Comparison of ENCODE assay signal across 21 cellular contexts in the genomic region with DNA sequence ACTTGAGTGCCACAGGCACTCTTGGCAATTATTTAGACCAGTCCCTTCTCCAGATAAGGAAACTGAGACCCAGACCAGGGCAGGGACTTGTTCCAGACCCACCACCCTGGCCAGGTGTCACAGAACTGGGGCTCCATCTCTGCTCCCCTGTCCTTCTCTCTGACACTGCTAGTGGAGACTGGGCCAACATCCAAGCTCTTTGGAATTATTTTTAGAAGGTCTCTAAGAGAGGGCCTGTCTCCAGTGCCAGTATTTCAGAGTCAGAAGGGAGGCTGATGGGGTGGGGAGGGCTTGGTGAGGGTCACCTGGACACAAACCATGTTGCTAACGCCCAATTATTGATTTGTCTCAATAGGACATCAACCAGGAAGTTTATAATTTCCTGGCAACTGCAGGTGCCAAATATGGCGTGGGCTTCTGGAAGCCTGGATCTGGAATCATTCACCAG. TPM values are rescaled to one million over a fixed set of nuclear protein-coding genes. Genes with fewer than 3 reads are reported as not detected.
DNase-seq lines count a peak whose midpoint lies in the region; ATAC-seq and TF ChIP-seq lines count a peak whose summit lies in the region.
"Had no signal": no experiment of that assay in that cellular context is flagged by ENCODE, and none has a peak within 500 bp of the region (broad histone marks: within the 10 kb centered on the region; RNA-seq: fewer than 3 reads in every experiment).

No MANE protein-coding gene starts in this region.

- no peak overlapping the region for H3K4ac ChIP-seq in neuronal stem cell (ENCODE audit: low read length)

- H2BK12ac ChIP-seq in neuronal stem cell (ENCODE audit: low read length) = no peak overlapping the region

- DNase-seq in NCI-H2029 treated with DMSO at 0.1 percent for 48 hours (lab: John Stamatoyannopoulos, UW) (peak; percentile 6), Right ventricle myocardium superior (no peak), neuronal stem cell (ENCODE audit: low spot score) (no peak), islet precursor cell (no peak), activated gamma-delta T cell (lab: John Stamatoyannopoulos, UW) (no peak), NCI-H2227 treated with DMSO at 0.1 percent for 48 hours (lab: John Stamatoyannopoulos, UW) (no peak)
- no peak for DNase-seq in activated naive CD4-positive, alpha-beta T cell treated with anti-CD3 and anti-CD28 coated beads, Interleukin-2, amount 50 U/mL, for 72 hours (ENCODE audit: low spot score in 2 of 2)
- DNase-seq: activated CD4-positive, CD25-positive, alpha-beta regulatory T cell treated with anti-CD3 and anti-CD28 coated beads, Interleukin-2, amount 50 U/mL, for 72 hours; activated effector memory CD4-positive, alpha-beta T cell treated with Interleukin-2 at 50 U/mL for 16 hours; Caco-2; effector memory CD4-positive, alpha-beta T cell; GM23248; left lung; naive thymus-derived CD4-positive, alpha-beta T cell; NCI-H1436 treated with DMSO at 0.1 percent for 48 hours; NCI-H524; SJCRH30; stimulated activated CD4-positive, alpha-beta T cell treated with anti-CD3 and anti-CD28 coated beads, Interleukin-15, amount 100 ng/mL, for 24 hours; stimulated activated naive CD8-positive, alpha-beta T cell treated with anti-CD3 and anti-CD28 coated beads, Interleukin-15, amount 100 ng/mL, for 72 hours had no signal

- H2AK5ac ChIP-seq in neuronal stem cell (ENCODE audit: low read depth, low read length) = peak overlapping the region; percentile 11

- no peak for TF ChIP-seq CTCF in 22Rv1 (IDR thresholded peaks at IDR 0.05)

- no peaks in the 10 kb centered on the region for H3K36me3 Mint-ChIP-seq in activated naive CD4-positive, alpha-beta T cell treated with anti-CD3 and anti-CD28 coated beads, Interleukin-2, amount 50 U/mL, for 72 hours

- H3K9ac ChIP-seq in neuronal stem cell (ENCODE audit: low read depth, low read length, poor library complexity) = no peak overlapping the region
- H3K9ac ChIP-seq: GM23248 had no signal

- no peak overlapping the region for H2AFZ ChIP-seq in neuronal stem cell (ENCODE audit: low read length)
- H2AFZ ChIP-seq: GM23248 had no signal

- no peak overlapping the region for H3K4me2 ChIP-seq in neuronal stem cell (ENCODE audit: insufficient read depth, low read length, poor library complexity, severe bottlenecking)

- H2BK15ac ChIP-seq in neuronal stem cell (ENCODE audit: low read length) = no peak overlapping the region

- H3K27me3 ChIP-seq in neuronal stem cell (ENCODE audit: control insufficient read depth in 3 of 3, insufficient read depth in 3 of 3, low read depth in 1 of 3, low read length in 3 of 3) = no peaks in the 10 kb centered on the region
- H3K27me3 ChIP-seq: left lung, SJCRH30 had no signal

- ATAC-seq in Right ventricle myocardium superior (ENCODE audit: poor library complexity) = peak; percentile 66
- no peak for ATAC-seq in activated naive CD4-positive, alpha-beta T cell treated with anti-CD3 and anti-CD28 coated beads, Interleukin-2, amount 50 U/mL, for 72 hours
- ATAC-seq: left lung; naive thymus-derived CD4-positive, alpha-beta T cell; stimulated activated naive CD8-positive, alpha-beta T cell treated with anti-CD3 and anti-CD28 coated beads, Interleukin-15, amount 100 ng/mL, for 72 hours had no signal

- peaks cover 4 to 17% of the 10 kb centered on the region in 2 donors for H3K4me1 ChIP-seq in neuronal stem cell (ENCODE audit: control insufficient read depth in 2 of 2, insufficient read depth in 1 of 2, low read depth in 1 of 2, low read length in 2 of 2)
- H3K4me1 ChIP-seq: Caco-2 had no signal

- H3K79me1 ChIP-seq in neuronal stem cell (ENCODE audit: low read depth, low read length) = no peaks in the 10 kb centered on the region

- H3K14ac ChIP-seq in neuronal stem cell (ENCODE audit: low read length) = no peak overlapping the region

- no peak overlapping the region for H2BK5ac ChIP-seq in neuronal stem cell (ENCODE audit: low read length)

- WGBS in neuronal stem cell (ENCODE audit: extremely low coverage in 2 of 2, insufficient read length in 2 of 2, insufficient replicate concordance in 1 of 2), 2 donors = no CpG with 5 or more reads among the region's 2 CpGs

- H4K8ac ChIP-seq in neuronal stem cell (ENCODE audit: low read depth, low read length) = no peak overlapping the region

- H3K36me3 ChIP-seq in neuronal stem cell (replicated peaks in 1 of 2; ENCODE audit: control insufficient read depth in 2 of 2, insufficient read depth in 2 of 2, low read length in 2 of 2) = peaks cover 40 to 85% of the 10 kb centered on the region in 2 donors

- H4K91ac ChIP-seq in neuronal stem cell (ENCODE audit: low read depth, low read length, poor library complexity) = no peak overlapping the region

- intact Hi-C loops in Right ventricle myocardium superior (cut with DNase I) = no loop called here

- no peak overlapping the region for H3K4me3 ChIP-seq in neuronal stem cell (ENCODE audit: low read length in 2 of 2)
- H3K4me3 ChIP-seq: GM23248, left lung, SJCRH30 had no signal

- H3K18ac ChIP-seq in neuronal stem cell (ENCODE audit: low read length) = no peak overlapping the region

- no peak overlapping the region for H2BK120ac ChIP-seq in neuronal stem cell (ENCODE audit: low read depth, low read length)

- H3K27ac ChIP-seq in 22Rv1 = peak overlapping the region; percentile 89
- peak overlapping the region; percentile 33 for H3K27ac ChIP-seq in neuronal stem cell (replicated peaks; ENCODE audit: low read length)
- H3K27ac ChIP-seq: GM23248, left lung, SJCRH30 had no signal

- H3K23ac ChIP-seq in neuronal stem cell (ENCODE audit: low read depth, low read length, poor library complexity) = no peak overlapping the region

- no peaks in the 10 kb centered on the region for H3K9me3 ChIP-seq in neuronal stem cell (replicated peaks in 1 of 2; ENCODE audit: control insufficient read depth in 2 of 2, insufficient read depth in 1 of 2, low read depth in 1 of 2, low read length in 2 of 2)
- H3K9me3 ChIP-seq: Caco-2, left lung, SJCRH30 had no signal

- peak overlapping the region in 1 of 2 donors; percentile 36 for H3K27ac Mint-ChIP-seq in activated naive CD4-positive, alpha-beta T cell treated with anti-CD3 and anti-CD28 coated beads, Interleukin-2, amount 50 U/mL, for 72 hours
- H3K27ac Mint-ChIP-seq: T-helper 2 cell treated with Interferon-gamma antibody and Interleukin-4, amounts not matched to agents 5 μg/mL and 100 μg/mL, for 36 hours had no signal

- no peaks in the 10 kb centered on the region for H3K9me3 Mint-ChIP-seq in activated naive CD4-positive, alpha-beta T cell treated with anti-CD3 and anti-CD28 coated beads, Interleukin-2, amount 50 U/mL, for 72 hours
- H3K9me3 Mint-ChIP-seq: stimulated activated naive CD8-positive, alpha-beta T cell treated with anti-CD3 and anti-CD28 coated beads, Interleukin-15, amount 100 ng/mL, for 72 hours; T-helper 2 cell treated with Interferon-gamma antibody and Interleukin-4, amounts not matched to agents 5 μg/mL and 100 μg/mL, for 36 hours had no signal

RNA-seq across cellular contexts. Expression of gene POLR3H, which starts 32.7 kb away (rescaled TPM):
- 18.3 TPM for total RNA-seq in Right ventricle myocardium superior
- polyA plus RNA-seq in neuronal stem cell (2013, experiment 1 of 2) = 16.8 TPM
- polyA plus RNA-seq in neuronal stem cell (2013, experiment 2 of 2) = 16.3 TPM
- total RNA-seq in activated naive CD4-positive, alpha-beta T cell treated with anti-CD3 and anti-CD28 coated beads, Interleukin-2, amount 50 U/mL, for 72 hours = 10 to 100 TPM; 11.2 to 32.7 TPM

RNA-seq across cellular contexts. Expression of gene ACO2, which starts 42.6 kb away (rescaled TPM):
- 835 TPM for total RNA-seq in Right ventricle myocardium superior
- polyA plus RNA-seq in neuronal stem cell (2013, experiment 1 of 2) = 41.4 TPM
- polyA plus RNA-seq in neuronal stem cell (2013, experiment 2 of 2) = 40.9 TPM
- 100 to 1,000 TPM in 1 of 2 donors, 10 to 100 TPM in 1; 100.0 to 112 TPM for total RNA-seq in activated naive CD4-positive, alpha-beta T cell treated with anti-CD3 and anti-CD28 coated beads, Interleukin-2, amount 50 U/mL, for 72 hours

RNA-seq across cellular contexts. Expression of gene PHF5A, which starts 43.1 kb away (rescaled TPM):
- total RNA-seq in Right ventricle myocardium superior = 26.4 TPM
- 63.9 TPM for polyA plus RNA-seq in neuronal stem cell (2013, experiment 1 of 2)
- 61.6 TPM for polyA plus RNA-seq in neuronal stem cell (2013, experiment 2 of 2)
- 10 to 100 TPM; 61.3 to 76.5 TPM for total RNA-seq in activated naive CD4-positive, alpha-beta T cell treated with anti-CD3 and anti-CD28 coated beads, Interleukin-2, amount 50 U/mL, for 72 hours

RNA-seq across cellular contexts. Expression of gene CSDC2, which starts 49.3 kb away (rescaled TPM):
- total RNA-seq in Right ventricle myocardium superior = 252 TPM
- polyA plus RNA-seq in neuronal stem cell (2013, experiment 1 of 2) = 1.4 TPM
- 1.4 TPM for polyA plus RNA-seq in neuronal stem cell (2013, experiment 2 of 2)
- total RNA-seq in activated naive CD4-positive, alpha-beta T cell treated with anti-CD3 and anti-CD28 coated beads, Interleukin-2, amount 50 U/mL, for 72 hours = not detected
- total RNA-seq: GM23248; naive thymus-derived CD4-positive, alpha-beta T cell had no signal
- polyA plus RNA-seq: naive thymus-derived CD4-positive, alpha-beta T cell had no signal
